ENCODE assay signal across 9 cellular contexts in genomic region chr1:56709269-56709880, GRCh38.
DNase-seq lines count a peak whose midpoint lies in the region; ATAC-seq and TF ChIP-seq lines count a peak whose summit lies in the region.
"Had no signal": no experiment of that assay in that cellular context is flagged by ENCODE, and none has a peak within 500 bp of the region (broad histone marks: within the 10 kb centered on the region; RNA-seq: fewer than 3 reads in every experiment).

No MANE protein-coding gene starts in this region.

- TF ChIP-seq CTCF in testis (IDR thresholded peaks at IDR 0.05) (peak; percentile 47 to 71 (median 52)), omental fat pad (IDR thresholded peaks at IDR 0.05) (no peak)

- H3K27ac ChIP-seq in testis = no peak overlapping the region
- H3K27ac ChIP-seq: BLaER1 treated with 17β-estradiol and CSF1 and Interleukin-3, amounts not matched to agents 10 nM and 100 nM had no signal

- no peaks in the 10 kb centered on the region for H3K27me3 ChIP-seq in testis
- H3K27me3 ChIP-seq: BLaER1 treated with 17β-estradiol and CSF1 and Interleukin-3, amounts not matched to agents 10 nM and 100 nM had no signal

- no peak for TF ChIP-seq POLR2A in testis (IDR thresholded peaks at IDR 0.05)

- intact Hi-C loops in testis (cut with DNase I; ENCODE audit: low total_unique reads) = no loop called here

- DNase-seq in NCI-H187 (lab: John Stamatoyannopoulos, UW) = peak; percentile 3 to 4
- no peak for DNase-seq in NCI-H187 treated with DMSO at 0.1 percent for 48 hours (lab: John Stamatoyannopoulos, UW)
- peak; percentile 28 for DNase-seq in NCI-H2227 treated with DMSO at 0.1 percent for 48 hours (lab: John Stamatoyannopoulos, UW)
- DNase-seq in astrocyte of the hippocampus (ENCODE audit: low read depth, low spot score) = peak; percentile 70
- DNase-seq in iPS-NIHi11 (ENCODE audit: low spot score) = peak; percentile 43
- no peak for DNase-seq in testis
- no peak for DNase-seq in omental fat pad (ENCODE audit: low spot score)

- H3K4me3 ChIP-seq in testis = no peak overlapping the region
- H3K4me3 ChIP-seq: BLaER1 treated with 17β-estradiol and CSF1 and Interleukin-3, amounts not matched to agents 10 nM and 100 nM had no signal

- 20 to 38% methylated on average over 2 of the region's 2 CpGs for WGBS in testis, 2 donors

- no peaks in the 10 kb centered on the region for H3K4me1 ChIP-seq in testis
- H3K4me1 ChIP-seq: BLaER1 treated with 17β-estradiol and CSF1 and Interleukin-3, amounts not matched to agents 10 nM and 100 nM had no signal

- no peaks in the 10 kb centered on the region for H3K9me3 ChIP-seq in testis
- H3K9me3 ChIP-seq: BLaER1 treated with 17β-estradiol and CSF1 and Interleukin-3, amounts not matched to agents 10 nM and 100 nM had no signal

- no peaks in the 10 kb centered on the region for H3K36me3 ChIP-seq in testis (ENCODE audit: low read depth, missing control alignments)

- ATAC-seq in HG02571 (IDR thresholded peaks at IDR 0.05; ENCODE audit: unreplicated experiment) (peak; percentile 61), omental fat pad (ENCODE audit: low FRiP score) (no peak)

Comparison
In these comparisons a context has a peak if more than half of its experiments do, and no peak if none do; other contexts are left out.
1. DNase-seq: peak in NCI-H187 (2 of 2), NCI-H2227 treated with DMSO at 0.1 percent for 48 hours (single experiment), astrocyte of the hippocampus (single experiment) and iPS-NIHi11 (single experiment); none in NCI-H187 treated with DMSO at 0.1 percent for 48 hours (single experiment), testis (single experiment) and omental fat pad (single experiment).
2. CTCF ChIP-seq: peak in testis (3 of 3); none in omental fat pad (0 of 3).